In genomic region chr5:43034591-43034968, GRCh38 we compare ENCODE assay signal across 10 cellular contexts. TPM values are rescaled to one million over a fixed set of nuclear protein-coding genes. Genes with fewer than 3 reads are reported as not detected.
DNase-seq lines count a peak whose midpoint lies in the region; ATAC-seq and TF ChIP-seq lines count a peak whose summit lies in the region.
"Had no signal": no experiment of that assay in that cellular context is flagged by ENCODE, and none has a peak within 500 bp of the region (broad histone marks: within the 10 kb centered on the region; RNA-seq: fewer than 3 reads in every experiment).

No MANE protein-coding gene starts in this region.

- TF ChIP-seq CTCF in AG04450 (IDR thresholded peaks at IDR 0.05; ENCODE audit: low read depth, low read length) (no peak), HFF-Myc (IDR thresholded peaks at IDR 0.05; ENCODE audit: low read depth, low read length, missing control alignments) (no peak), astrocyte of the spinal cord (IDR thresholded peaks at IDR 0.05; ENCODE audit: low read depth, low read length) (no peak)

- H3K9me3 ChIP-seq in AG04450 (ENCODE audit: control insufficient read depth, insufficient read depth, low read length): no peaks in the 10 kb centered on the region; the same call in 1 of the 2 replicates

- peaks cover 2% of the 10 kb centered on the region for H3K79me2 ChIP-seq in mesendoderm (ENCODE audit: control insufficient read depth, insufficient read depth, low read length)

- peak overlapping the region; percentile 93 for H3K56ac ChIP-seq in mesendoderm (ENCODE audit: low read length)

- no peak for ATAC-seq in GM19035 (IDR thresholded peaks at IDR 0.05; ENCODE audit: unreplicated experiment)
- ATAC-seq in GM18520 (IDR thresholded peaks at IDR 0.05; ENCODE audit: unreplicated experiment): no peak

- H3K27me3 ChIP-seq in AG04450 (ENCODE audit: control insufficient read depth, insufficient read depth, low read length) (no peaks in the 10 kb centered on the region), mesendoderm (ENCODE audit: insufficient read depth, low read length, poor library complexity) (no peaks in the 10 kb centered on the region)

- no peak overlapping the region for H2BK120ac ChIP-seq in mesendoderm (ENCODE audit: low read depth, low read length)

- no peak overlapping the region for H3K4ac ChIP-seq in mesendoderm (ENCODE audit: low read depth, low read length)

- H3K4me3 ChIP-seq in AG04450 (ENCODE audit: low read depth, low read length): peak overlapping the region; percentile 60
- peak overlapping the region; percentile 34 for H3K4me3 ChIP-seq in HFF-Myc (replicated peaks; ENCODE audit: low read depth, low read length)
- H3K4me3 ChIP-seq in astrocyte of the spinal cord (ENCODE audit: low read depth, low read length): peak overlapping the region; percentile 37
- peak overlapping the region; percentile 49 for H3K4me3 ChIP-seq in mesendoderm (ENCODE audit: low read length)

- peak overlapping the region; percentile 40 for H2AK5ac ChIP-seq in mesendoderm (ENCODE audit: low read length)

- peaks cover 6% of the 10 kb centered on the region for H3K4me1 ChIP-seq in mesendoderm (ENCODE audit: control insufficient read depth, low read depth, low read length)

- H4K8ac ChIP-seq in mesendoderm (ENCODE audit: low read depth, low read length): no peak overlapping the region

- DNase-seq in AG04450 (ENCODE audit: low read depth, low spot score) (no peak), HFF-Myc (ENCODE audit: extremely low read depth, low read depth) (no peak), astrocyte of the spinal cord (ENCODE audit: low read depth, low spot score) (peak; percentile 81), mesendoderm (peak; percentile 88), posterior cingulate gyrus (no peak), HEK293T (ENCODE audit: extremely low spot score) (no peak)
- DNase-seq: KBM-7, NCI-H524 treated with DMSO at 0.1 percent for 48 hours had no signal

- peak overlapping the region; percentile 90 for H3K23ac ChIP-seq in mesendoderm (ENCODE audit: low read length)

- peaks cover 2% of the 10 kb centered on the region for H3K79me1 ChIP-seq in mesendoderm (ENCODE audit: low read length)

- in situ Hi-C loops in astrocyte of the spinal cord (cut with HindIII; ENCODE audit: low sequenced_read_pairs): no loop called here

- WGBS in mesendoderm (ENCODE audit: extremely low coverage, insufficient coverage, low lambda C conversion rate): no CpG with 5 or more reads among the region's 5 CpGs

- H3K9ac ChIP-seq in mesendoderm (ENCODE audit: low read length): peak overlapping the region; percentile 81

- H4K5ac ChIP-seq in mesendoderm (ENCODE audit: low read length): peak overlapping the region; percentile 77

- H3K36me3 ChIP-seq in mesendoderm (ENCODE audit: control insufficient read depth, insufficient read depth, low read length): no peaks in the 10 kb centered on the region

- intact Hi-C loops in posterior cingulate gyrus (cut with DNase I): no loop called here

- POLR2A ChIA-PET in AG04450 (lab: Yijun Ruan, JAX): no interaction called here
- POLR2A ChIA-PET in HEK293T (lab: Yijun Ruan, JAX): no interaction called here

- H3K18ac ChIP-seq in mesendoderm (ENCODE audit: low read length): peak overlapping the region; percentile 29

- H2BK5ac ChIP-seq in mesendoderm (ENCODE audit: low read length): peak overlapping the region; percentile 90

- no peak overlapping the region for H2BK15ac ChIP-seq in mesendoderm (replicated peaks; ENCODE audit: low read depth)

- CTCF ChIA-PET in AG04450 (lab: Charles Lee) (no interaction called here), HEK293T (lab: Yijun Ruan, JAX) (no interaction called here)

- peak overlapping the region; percentile 72 for H3K4me2 ChIP-seq in mesendoderm (ENCODE audit: low read length)

- H3K27ac ChIP-seq in AG04450 (ENCODE audit: low read depth, low read length) (peak overlapping the region; percentile 96), mesendoderm (ENCODE audit: low read depth, low read length) (peak overlapping the region; percentile 0)

TF ChIP-seq in HEK293T, 16 proteins besides CTCF, POLR2A, EP300 and RAD21:
- TF ChIP-seq HDGF (IDR thresholded peaks at IDR 0.05; ENCODE audit: borderline replicate concordance) (no peak), ZNF384 (IDR thresholded peaks at IDR 0.05) (no peak), LEF1 (IDR thresholded peaks at IDR 0.05; ENCODE audit: borderline replicate concordance) (no peak), ARNT (IDR thresholded peaks at IDR 0.05) (no peak), TARDBP (IDR thresholded peaks at IDR 0.05) (no peak)

RNA-seq across cellular contexts. Expression of gene ANXA2R, which starts 5.5 kb away (rescaled TPM):
- polyA plus RNA-seq in AG04450 (2011; rRNA removed): 3.7 and 4.9 TPM in 2 replicates
- polyA minus RNA-seq in AG04450 (2011; rRNA and poly(A)+ RNA removed): 4.3 and 4.6 TPM in 2 replicates
- polyA plus RNA-seq in mesendoderm (2013, experiment 1 of 2): 1.2 TPM
- 1.2 TPM for polyA plus RNA-seq in mesendoderm (2013, experiment 2 of 2)

Comparison
In these comparisons a context has a peak if more than half of its experiments do, and no peak if none do; other contexts are left out.
1. DNase-seq: peak in astrocyte of the spinal cord (single experiment) and mesendoderm (single experiment); none in AG04450 (single experiment), HFF-Myc (single experiment), posterior cingulate gyrus (0 of 10) and HEK293T (single experiment).
2. Peak in every context shown above with its lines, with median percentiles within 50 percentile points of each other: H3K4me3 ChIP-seq.